In genomic region chr11:67366546-67366945, GRCh38 we compare ENCODE assay signal across 15 cellular contexts. TPM values are rescaled to one million over a fixed set of nuclear protein-coding genes. Genes with fewer than 3 reads are reported as not detected.
DNase-seq lines count a peak whose midpoint lies in the region; ATAC-seq and TF ChIP-seq lines count a peak whose summit lies in the region.
"Had no signal": no experiment of that assay in that cellular context is flagged by ENCODE, and none has a peak within 500 bp of the region (broad histone marks: within the 10 kb centered on the region; RNA-seq: fewer than 3 reads in every experiment).

No MANE protein-coding gene starts in this region.

- no peak overlapping the region for H3K18ac ChIP-seq in mesendoderm (ENCODE audit: low read length)

- H2BK5ac ChIP-seq in mesendoderm (ENCODE audit: low read length) = no peak overlapping the region

- H3K9me3 ChIP-seq in Karpas-422 (ENCODE audit: low read length) (no peaks in the 10 kb centered on the region), testis (no peaks in the 10 kb centered on the region)
- H3K9me3 ChIP-seq: adrenal gland had no signal

- H3K23ac ChIP-seq in mesendoderm (ENCODE audit: low read length) = no peak overlapping the region

- H3K9me3 Mint-ChIP-seq in dendritic cell treated with granulocyte-macrophage colony-stimulating factor and Interleukin-4, amounts not matched to agents 40 ng/mL and 50 ng/mL, for 4 days = no peaks in the 10 kb centered on the region
- no peaks in the 10 kb centered on the region for H3K9me3 Mint-ChIP-seq in activated CD4-positive, alpha-beta T cell treated with anti-CD3 and anti-CD28 coated beads for 36 hours (ENCODE audit: low read depth)
- H3K9me3 Mint-ChIP-seq: CD4-positive, alpha-beta T cell had no signal

- CTCF ChIA-PET in activated CD4-positive, alpha-beta T cell treated with anti-CD3 and anti-CD28 coated beads for 36 hours (lab: Charles Lee) = interaction anchor here (1.2 to 7.9 kb wide), 3 partner anchors 10 to 16 kb away, joined by 3 to 59 read pairs (median 5); partner anchors contain the start of gene POLD4

- WGBS in mesendoderm (ENCODE audit: extremely low coverage, insufficient coverage, low lambda C conversion rate) = no CpG with 5 or more reads among the region's 8 CpGs
- 35 to 46% methylated on average over 8 of the region's 8 CpGs for WGBS in testis, 2 donors

- no peak overlapping the region for H2AFZ ChIP-seq in Karpas-422 (ENCODE audit: low read length)

- H3K79me2 ChIP-seq in Karpas-422 (ENCODE audit: low read length) = peaks cover 34% of the 10 kb centered on the region
- H3K79me2 ChIP-seq in mesendoderm (ENCODE audit: control insufficient read depth, insufficient read depth, low read length) = no peaks in the 10 kb centered on the region

- TF ChIP-seq CTCF in testis (IDR thresholded peaks at IDR 0.05) = no peak

- no peak overlapping the region for H2AK5ac ChIP-seq in mesendoderm (ENCODE audit: low read length)

- H3K27ac ChIP-seq in Karpas-422 (ENCODE audit: low read length) = peak overlapping the region; percentile 67
- no peak overlapping the region for H3K27ac ChIP-seq in mesendoderm (ENCODE audit: low read depth, low read length)
- peak overlapping the region in 1 of 2 donors; percentile 25 for H3K27ac ChIP-seq in testis

- no peaks in the 10 kb centered on the region for H3K79me1 ChIP-seq in mesendoderm (ENCODE audit: low read length)

- H3K36me3 ChIP-seq in Karpas-422 (ENCODE audit: insufficient read depth, low read length) (0 out of 2 replicates have a peak, but pooled peaks cover 8% of the 10 kb centered on the region), mesendoderm (ENCODE audit: control insufficient read depth, insufficient read depth, low read length) (no peaks in the 10 kb centered on the region), testis (ENCODE audit: low read depth, missing control alignments) (no peaks in the 10 kb centered on the region)
- H3K36me3 ChIP-seq: adrenal gland had no signal

- no peak for TF ChIP-seq POLR2A in testis (IDR thresholded peaks at IDR 0.05)

- no peak overlapping the region for H2BK120ac ChIP-seq in mesendoderm (ENCODE audit: low read depth, low read length)

- H3K4me3 ChIP-seq in Karpas-422 (ENCODE audit: low read length) (no peak overlapping the region), mesendoderm (ENCODE audit: low read length) (no peak overlapping the region), testis (no peak overlapping the region)
- H3K4me3 ChIP-seq: adrenal gland had no signal

- peaks cover 15% of the 10 kb centered on the region for H3K36me3 Mint-ChIP-seq in dendritic cell treated with granulocyte-macrophage colony-stimulating factor and Interleukin-4, amounts not matched to agents 40 ng/mL and 50 ng/mL, for 4 days (ENCODE audit: low read depth)
- no peaks in the 10 kb centered on the region for H3K36me3 Mint-ChIP-seq in activated CD4-positive, alpha-beta T cell treated with anti-CD3 and anti-CD28 coated beads for 36 hours (ENCODE audit: low read depth)

- ATAC-seq in GM18873 (IDR thresholded peaks at IDR 0.05; ENCODE audit: low FRiP score, unreplicated experiment) = no peak
- ATAC-seq in activated CD4-positive, alpha-beta T cell treated with anti-CD3 and anti-CD28 coated beads for 36 hours = no peak
- ATAC-seq: SK-N-SH treated with all-trans-retinoic acid at 6 μM for 48 hours had no signal

- no peak overlapping the region for H3K4me2 ChIP-seq in Karpas-422 (ENCODE audit: low read depth, low read length, poor library complexity, severe bottlenecking)
- H3K4me2 ChIP-seq in mesendoderm (ENCODE audit: low read length) = no peak overlapping the region

- H4K20me1 ChIP-seq in Karpas-422 (ENCODE audit: insufficient read depth, low read depth, low read length) = peaks cover 9% of the 10 kb centered on the region

- H3K27me3 ChIP-seq in Karpas-422 (ENCODE audit: low read length) = no peaks in the 10 kb centered on the region
- H3K27me3 ChIP-seq in mesendoderm (ENCODE audit: insufficient read depth, low read length, poor library complexity) = no peaks in the 10 kb centered on the region
- H3K27me3 ChIP-seq in testis = no peaks in the 10 kb centered on the region
- H3K27me3 ChIP-seq: adrenal gland had no signal

- H3K4me1 ChIP-seq in Karpas-422 (ENCODE audit: low read length) (peaks cover 94% of the 10 kb centered on the region), mesendoderm (ENCODE audit: control insufficient read depth, low read depth, low read length) (peaks cover under 1% of the 10 kb centered on the region), testis (peaks cover 28% of the 10 kb centered on the region)

- H3K4me3 Mint-ChIP-seq in dendritic cell treated with granulocyte-macrophage colony-stimulating factor and Interleukin-4, amounts not matched to agents 40 ng/mL and 50 ng/mL, for 4 days = no peak overlapping the region
- H3K4me3 Mint-ChIP-seq in activated CD4-positive, alpha-beta T cell treated with anti-CD3 and anti-CD28 coated beads for 36 hours = no peak overlapping the region
- H3K4me3 Mint-ChIP-seq: CD4-positive, alpha-beta T cell had no signal

- H2BK15ac ChIP-seq in mesendoderm (replicated peaks; ENCODE audit: low read depth) = no peak overlapping the region

- peak overlapping the region; percentile 2 for H3K27ac Mint-ChIP-seq in dendritic cell treated with granulocyte-macrophage colony-stimulating factor and Interleukin-4, amounts not matched to agents 40 ng/mL and 50 ng/mL, for 4 days
- no peak overlapping the region for H3K27ac Mint-ChIP-seq in activated CD4-positive, alpha-beta T cell treated with anti-CD3 and anti-CD28 coated beads for 36 hours
- H3K27ac Mint-ChIP-seq: CD4-positive, alpha-beta T cell had no signal

- H3K4ac ChIP-seq in mesendoderm (ENCODE audit: low read depth, low read length) = no peak overlapping the region

- no peak overlapping the region for H4K5ac ChIP-seq in mesendoderm (ENCODE audit: low read length)

- H3K9me2 ChIP-seq in Karpas-422 (replicated peaks; ENCODE audit: insufficient read depth, low read length) = no peaks in the 10 kb centered on the region

- peaks cover 85% of the 10 kb centered on the region for H3K4me1 Mint-ChIP-seq in dendritic cell treated with granulocyte-macrophage colony-stimulating factor and Interleukin-4, amounts not matched to agents 40 ng/mL and 50 ng/mL, for 4 days (ENCODE audit: low read depth)
- H3K4me1 Mint-ChIP-seq in activated CD4-positive, alpha-beta T cell treated with anti-CD3 and anti-CD28 coated beads for 36 hours = peaks cover 43% of the 10 kb centered on the region

- H4K8ac ChIP-seq in mesendoderm (ENCODE audit: low read depth, low read length) = no peak overlapping the region

- peak overlapping the region; percentile 58 for H3K56ac ChIP-seq in mesendoderm (ENCODE audit: low read length)

- peak overlapping the region; percentile 39 for H3K9ac ChIP-seq in Karpas-422 (ENCODE audit: low read length)
- no peak overlapping the region for H3K9ac ChIP-seq in mesendoderm (ENCODE audit: low read length)

- DNase-seq in Karpas-422 = no peak
- DNase-seq in mesendoderm = no peak
- DNase-seq in testis = peak; percentile 63
- no peak for DNase-seq in activated CD4-positive, alpha-beta T cell treated with anti-CD3 and anti-CD28 coated beads for 36 hours
- DNase-seq in ureter (ENCODE audit: low spot score) = no peak
- DNase-seq: activated CD8-positive, alpha-beta memory T cell treated with anti-CD3 and anti-CD28 coated beads, Interleukin-2, amount 50 U/mL, for 48 hours; adrenal gland; CD4-positive, alpha-beta T cell; effector CD8-positive, alpha-beta T cell; GF-D8; glutamatergic neuron; KBM-7 had no signal

- POLR2A ChIA-PET in activated CD4-positive, alpha-beta T cell treated with anti-CD3 and anti-CD28 coated beads for 36 hours (lab: Charles Lee) = no interaction called here

- H3K27me3 Mint-ChIP-seq in dendritic cell treated with granulocyte-macrophage colony-stimulating factor and Interleukin-4, amounts not matched to agents 40 ng/mL and 50 ng/mL, for 4 days = peaks cover 30% of the 10 kb centered on the region
- peaks cover 16% of the 10 kb centered on the region for H3K27me3 Mint-ChIP-seq in activated CD4-positive, alpha-beta T cell treated with anti-CD3 and anti-CD28 coated beads for 36 hours

- intact Hi-C loops in dendritic cell treated with granulocyte-macrophage colony-stimulating factor and Interleukin-4, amounts not matched to agents 40 ng/mL and 50 ng/mL, for 4 days (cut with micrococcal nuclease) = no loop called here
- intact Hi-C loops in testis (cut with DNase I; ENCODE audit: low total_unique reads) = no loop called here
- intact Hi-C loops in activated CD4-positive, alpha-beta T cell treated with anti-CD3 and anti-CD28 coated beads for 36 hours (cut with DNase I, micrococcal nuclease) = no loop called here

RNA-seq across cellular contexts. Expression of gene CLCF1, which starts 6.9 kb away (rescaled TPM):
- 6.4 and 13.9 TPM in 2 replicates for total RNA-seq in Karpas-422 (2014; rRNA removed; shearing (Covaris generic); ENCODE audit: low replicate concordance)
- polyA plus RNA-seq in mesendoderm (2013, experiment 1 of 2) = 1.3 TPM
- polyA plus RNA-seq in mesendoderm (2013, experiment 2 of 2) = 1.2 TPM
- total RNA-seq in testis (1 to 10 TPM; 3.7 to 6.8 TPM), ureter (1.4 TPM)
- polyA plus RNA-seq in testis (ENCODE audit: insufficient read depth, low read depth, low replicate concordance) = 2.7 TPM
- total RNA-seq in activated CD4-positive, alpha-beta T cell treated with anti-CD3 and anti-CD28 coated beads for 36 hours = under 1 TPM; 0.09 to 0.27 TPM

RNA-seq across cellular contexts. Expression of gene POLD4, which starts 13.2 kb away (rescaled TPM):
- 362 and 684 TPM in 2 replicates for total RNA-seq in Karpas-422 (2014; rRNA removed; shearing (Covaris generic); ENCODE audit: low replicate concordance)
- polyA plus RNA-seq in mesendoderm (2013, experiment 1 of 2) = 16.0 TPM
- 16.4 TPM for polyA plus RNA-seq in mesendoderm (2013, experiment 2 of 2)
- total RNA-seq in testis (10 to 100 TPM; 53.8 to 59.1 TPM), ureter (57.9 TPM)
- polyA plus RNA-seq in testis (ENCODE audit: insufficient read depth, low read depth, low replicate concordance) = 54.6 TPM
- total RNA-seq in activated CD4-positive, alpha-beta T cell treated with anti-CD3 and anti-CD28 coated beads for 36 hours = 10 to 100 TPM; 31.3 to 37.5 TPM

RNA-seq across cellular contexts. Expression of gene RAD9A, which starts 25.2 kb away (rescaled TPM):
- 14.8 and 19.2 TPM in 2 replicates for total RNA-seq in Karpas-422 (2014; rRNA removed; shearing (Covaris generic); ENCODE audit: low replicate concordance)
- polyA plus RNA-seq in mesendoderm (2013, experiment 1 of 2) = 16.4 TPM
- polyA plus RNA-seq in mesendoderm (2013, experiment 2 of 2) = 14.7 TPM
- total RNA-seq in testis = 10 to 100 TPM; 35.8 to 46.2 TPM
- 25.7 TPM for polyA plus RNA-seq in testis (ENCODE audit: insufficient read depth, low read depth, low replicate concordance)
- total RNA-seq in activated CD4-positive, alpha-beta T cell treated with anti-CD3 and anti-CD28 coated beads for 36 hours = 10 to 100 TPM; 28.8 to 30.0 TPM
- 26.1 TPM for total RNA-seq in ureter

RNA-seq across cellular contexts. Expression of gene PPP1CA, which starts 35.1 kb away (rescaled TPM):
- 218 and 332 TPM in 2 replicates for total RNA-seq in Karpas-422 (2014; rRNA removed; shearing (Covaris generic); ENCODE audit: low replicate concordance)
- 216 TPM for polyA plus RNA-seq in mesendoderm (2013, experiment 1 of 2)
- polyA plus RNA-seq in mesendoderm (2013, experiment 2 of 2) = 212 TPM
- total RNA-seq in testis (100 to 1,000 TPM; 100 to 129 TPM), ureter (124 TPM)
- 79.7 TPM for polyA plus RNA-seq in testis (ENCODE audit: insufficient read depth, low read depth, low replicate concordance)
- total RNA-seq in activated CD4-positive, alpha-beta T cell treated with anti-CD3 and anti-CD28 coated beads for 36 hours = 100 to 1,000 TPM; 199 to 227 TPM

RNA-seq across cellular contexts. Expression of gene TBC1D10C, which starts 37.3 kb away (rescaled TPM):
- 52.4 and 122 TPM in 2 replicates for total RNA-seq in Karpas-422 (2014; rRNA removed; shearing (Covaris generic); ENCODE audit: low replicate concordance)
- 0.39 TPM for polyA plus RNA-seq in mesendoderm (2013, experiment 1 of 2)
- polyA plus RNA-seq in mesendoderm (2013, experiment 2 of 2) = 0.41 TPM
- total RNA-seq in testis (1 to 10 TPM; 1.8 to 3.8 TPM), ureter (3.6 TPM)
- polyA plus RNA-seq in testis (ENCODE audit: insufficient read depth, low read depth, low replicate concordance) = 3.3 TPM
- total RNA-seq in activated CD4-positive, alpha-beta T cell treated with anti-CD3 and anti-CD28 coated beads for 36 hours = 100 to 1,000 TPM in 1 of 2 experiments, 10 to 100 TPM in 1; 83.2 to 123 TPM
